In the genomic region with DNA sequence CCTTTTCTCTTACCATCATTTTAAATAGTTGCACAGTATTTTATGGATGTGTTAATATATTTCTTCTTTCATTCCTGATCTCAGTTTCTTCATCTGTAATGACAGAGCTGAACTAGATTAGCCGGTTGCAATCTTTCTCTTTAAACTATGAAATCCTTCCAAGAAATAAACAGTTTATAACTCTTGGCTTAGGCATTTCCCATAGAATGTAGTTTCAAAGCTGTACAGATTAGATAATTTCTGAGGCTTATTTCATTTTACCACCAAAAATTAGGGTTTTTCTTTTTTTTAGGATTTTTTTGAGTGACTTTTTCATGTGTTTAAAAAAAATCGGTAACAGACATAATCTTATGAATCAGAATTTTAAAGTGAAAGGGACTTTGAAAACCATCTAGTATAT, we compare ENCODE assay signal across 18 cellular contexts.
DNase-seq lines count a peak whose midpoint lies in the region; ATAC-seq and TF ChIP-seq lines count a peak whose summit lies in the region.
"Had no signal": no experiment of that assay in that cellular context is flagged by ENCODE, and none has a peak within 500 bp of the region (broad histone marks: within the 10 kb centered on the region; RNA-seq: fewer than 3 reads in every experiment).

No MANE protein-coding gene starts in this region.

- peak overlapping the region; percentile 89 for H3K27ac ChIP-seq in epithelial cell of prostate
- peak overlapping the region; percentile 50 to 90 for H3K27ac ChIP-seq in mucosa of rectum (ENCODE audit: low read depth in 2 of 2, low read length in 2 of 2)
- H3K27ac ChIP-seq in thoracic aorta: no peak overlapping the region

- H3K27me3 ChIP-seq in MG63 (no peaks in the 10 kb centered on the region), mucosa of rectum (ENCODE audit: control insufficient read depth in 2 of 2, insufficient read depth in 2 of 2, low read length in 2 of 2) (no peaks in the 10 kb centered on the region), thoracic aorta (replicated peaks; ENCODE audit: insufficient read depth) (no peaks in the 10 kb centered on the region)

- H3K9ac ChIP-seq in mucosa of rectum (ENCODE audit: low read depth in 1 of 2, low read length in 2 of 2): peak overlapping the region in 1 of 2 donors; percentile 38

- ATAC-seq in thoracic aorta (ENCODE audit: insufficient number of reproducible peaks, low FRiP score, low read depth): no peak
- ATAC-seq in GM21576 (IDR thresholded peaks at IDR 0.05; ENCODE audit: unreplicated experiment): no peak
- ATAC-seq: activated CD4-positive, CD25-positive, alpha-beta regulatory T cell treated with anti-CD3 and anti-CD28 coated beads, Interleukin-2, amount 50 U/mL, for 24 hours; HCT116; K562; stimulated activated naive CD8-positive, alpha-beta T cell treated with anti-CD3 and anti-CD28 coated beads, Interleukin-15, amount 100 ng/mL, for 72 hours had no signal

- H3K4me1 ChIP-seq in mucosa of rectum (ENCODE audit: control insufficient read depth in 2 of 2, insufficient read depth in 2 of 2, low read length in 2 of 2): peaks cover 17 to 50% of the 10 kb centered on the region in 2 donors
- peaks cover 6 to 17% of the 10 kb centered on the region in 2 donors for H3K4me1 ChIP-seq in thoracic aorta (ENCODE audit: control insufficient read depth in 1 of 2, low read depth in 2 of 2)

- H3K4me3 ChIP-seq in MG63: peak overlapping the region; percentile 7; the same call in 1 of the 2 replicates
- H3K4me3 ChIP-seq in mucosa of rectum (ENCODE audit: low read length in 2 of 2): peak overlapping the region; percentile 34 to 43
- H3K4me3 ChIP-seq in thoracic aorta: peak overlapping the region; percentile 45
- H3K4me3 ChIP-seq: K562 had no signal

- no peaks in the 10 kb centered on the region for H3K9me3 ChIP-seq in MG63
- H3K9me3 ChIP-seq in mucosa of rectum (ENCODE audit: control insufficient read depth in 2 of 2, low read length in 2 of 2): no peaks in the 10 kb centered on the region
- H3K9me3 ChIP-seq in thoracic aorta: no peaks in the 10 kb centered on the region

- DNase-seq in MG63 (no peak), epithelial cell of prostate (ENCODE audit: low read depth, low spot score) (no peak), thoracic aorta (ENCODE audit: low spot score) (no peak), NCI-H748 treated with DMSO at 0.1 percent for 48 hours (lab: John Stamatoyannopoulos, UW) (no peak), NCI-H526 (lab: John Stamatoyannopoulos, UW) (no peak), superior temporal gyrus (ENCODE audit: extremely low spot score) (no peak)
- DNase-seq: kidney glomerular epithelial cell; midbrain; NCI-H1092 treated with DMSO at 0.1 percent for 48 hours; NCI-H2081 treated with DMSO at 0.1 percent for 48 hours; NCI-H524; stimulated activated CD4-positive, alpha-beta T cell treated with anti-CD3 and anti-CD28 coated beads, Interleukin-2, amount 100 ng/mL, for 24 hours; stimulated activated naive CD8-positive, alpha-beta T cell treated with anti-CD3 and anti-CD28 coated beads, Interleukin-15, amount 100 ng/mL, for 72 hours had no signal

- no peak for TF ChIP-seq CTCF in thoracic aorta (IDR thresholded peaks at IDR 0.05)

- H3K36me3 ChIP-seq in MG63 (no peaks in the 10 kb centered on the region), mucosa of rectum (ENCODE audit: control insufficient read depth in 2 of 2, insufficient read depth in 2 of 2, low read length in 2 of 2) (no peaks in the 10 kb centered on the region), thoracic aorta (no peaks in the 10 kb centered on the region)

Comparison
In these comparisons a context has a peak if more than half of its experiments do, and no peak if none do; other contexts are left out.
1. H3K27ac ChIP-seq: peak in epithelial cell of prostate (single experiment) and mucosa of rectum (2 of 2); none in thoracic aorta (0 of 2).
2. Peak in every context shown above with its lines, with median percentiles within 50 percentile points of each other: H3K4me3 ChIP-seq.